ENCODE assay signal across 12 cellular contexts in the genomic region with DNA sequence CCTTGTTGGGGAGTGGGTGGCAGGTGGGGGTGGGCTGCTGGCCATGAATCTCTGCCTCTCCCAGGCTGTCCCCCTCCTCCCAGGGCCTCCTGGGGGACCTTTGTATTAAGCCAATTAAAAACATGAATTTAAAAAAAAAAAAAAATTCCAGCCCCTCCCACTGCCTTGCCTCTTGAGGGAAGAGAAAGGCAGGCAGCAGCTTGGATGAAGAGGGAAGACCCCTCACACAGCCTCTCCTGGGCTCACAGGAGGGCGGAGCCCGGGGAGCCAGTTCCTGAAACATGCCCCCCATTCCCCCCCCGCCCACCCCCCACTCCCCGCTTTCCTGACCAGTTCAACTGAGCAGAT. TPM values are rescaled to one million over a fixed set of nuclear protein-coding genes. Genes with fewer than 3 reads are reported as not detected.
DNase-seq lines count a peak whose midpoint lies in the region; TF ChIP-seq lines count a peak whose summit lies in the region.
"Had no signal": no experiment of that assay in that cellular context is flagged by ENCODE, and none has a peak within 500 bp of the region (broad histone marks: within the 10 kb centered on the region; RNA-seq: fewer than 3 reads in every experiment).

No MANE protein-coding gene starts in this region.

- H3K9ac ChIP-seq in BLaER1 (no peak overlapping the region), mesendoderm (ENCODE audit: low read length) (no peak overlapping the region)

- H3K4me2 ChIP-seq in BLaER1 (peak overlapping the region; percentile 89), PC-9 (peak overlapping the region; percentile 82), mesendoderm (ENCODE audit: low read length) (no peak overlapping the region)

- H3K36me3 ChIP-seq in BLaER1 (peaks cover 29% of the 10 kb centered on the region), PC-9 (ENCODE audit: low read depth) (no peaks in the 10 kb centered on the region), mesendoderm (ENCODE audit: control insufficient read depth, insufficient read depth, low read length) (no peaks in the 10 kb centered on the region)

- H3K27me3 ChIP-seq in BLaER1 (peaks cover 27% of the 10 kb centered on the region), PC-9 (ENCODE audit: insufficient read depth, low read depth) (no peaks in the 10 kb centered on the region), mesendoderm (ENCODE audit: insufficient read depth, low read length, poor library complexity) (peaks cover 2% of the 10 kb centered on the region)

- peaks cover 18% of the 10 kb centered on the region for H3F3A ChIP-seq in PC-9 (ENCODE audit: insufficient read depth, low read depth)

- H4K5ac ChIP-seq in mesendoderm (ENCODE audit: low read length), result no peak overlapping the region

- H3K79me1 ChIP-seq in mesendoderm (ENCODE audit: low read length), result no peaks in the 10 kb centered on the region

- no peak overlapping the region for H2BK15ac ChIP-seq in mesendoderm (replicated peaks; ENCODE audit: low read depth)

- H2BK120ac ChIP-seq in mesendoderm (ENCODE audit: low read depth, low read length), result no peak overlapping the region

- H3K79me2 ChIP-seq in PC-9 (ENCODE audit: low read depth) (no peaks in the 10 kb centered on the region), mesendoderm (ENCODE audit: control insufficient read depth, insufficient read depth, low read length) (no peaks in the 10 kb centered on the region)

- no CpG with 5 or more reads among the region's 4 CpGs for WGBS in mesendoderm (ENCODE audit: extremely low coverage, insufficient coverage, low lambda C conversion rate)

- in situ Hi-C loops in ACHN (cut with HindIII; ENCODE audit: low pct_ligation_motif_present, low pct_unique_long_range_greater_than_20kb, low sequenced_read_pairs), result no loop called here

- H2AK5ac ChIP-seq in mesendoderm (ENCODE audit: low read length), result no peak overlapping the region

- no peak overlapping the region for H3K4me3 ChIP-seq in BLaER1
- H3K4me3 ChIP-seq in PC-9, result peak overlapping the region; percentile 49; the same call in 1 of the 2 replicates
- no peak overlapping the region for H3K4me3 ChIP-seq in mesendoderm (ENCODE audit: low read length)

- H3K9me2 ChIP-seq in PC-9 (ENCODE audit: insufficient read depth), result no peaks in the 10 kb centered on the region

- no peak overlapping the region for H3K4ac ChIP-seq in mesendoderm (ENCODE audit: low read depth, low read length)

- H2AFZ ChIP-seq in PC-9, result no peak overlapping the region

- POLR2A ChIA-PET in PC-9 (lab: Charles Lee; ENCODE audit: unreplicated experiment), result no interaction called here

- CTCF ChIA-PET in PC-9 (lab: Charles Lee), result no interaction called here

- no peak overlapping the region for H3K23ac ChIP-seq in mesendoderm (ENCODE audit: low read length)

- H3K18ac ChIP-seq in mesendoderm (ENCODE audit: low read length), result no peak overlapping the region

- peaks cover 96% of the 10 kb centered on the region for H3K4me1 ChIP-seq in BLaER1
- H3K4me1 ChIP-seq in PC-9 (replicated peaks; ENCODE audit: insufficient read depth), result peaks cover 29% of the 10 kb centered on the region
- H3K4me1 ChIP-seq in mesendoderm (ENCODE audit: control insufficient read depth, low read depth, low read length), result peaks cover 2% of the 10 kb centered on the region

- H3K9me3 ChIP-seq in BLaER1 (no peaks in the 10 kb centered on the region), PC-9 (ENCODE audit: insufficient read depth, low read depth) (no peaks in the 10 kb centered on the region)

- no peak overlapping the region for H4K8ac ChIP-seq in mesendoderm (ENCODE audit: low read depth, low read length)

- no TSS peak for BruUV-seq in PC-9 (replicated peaks; lab: Mats Ljungman, UMichigan)

- no peak overlapping the region for H2BK5ac ChIP-seq in mesendoderm (ENCODE audit: low read length)

- TF ChIP-seq CTCF in PC-9 (conservative IDR thresholded peaks at IDR 0.05), result no peak

- H3K27ac ChIP-seq in BLaER1, result no peak overlapping the region
- H3K27ac ChIP-seq in PC-9, result no peak overlapping the region
- H3K27ac ChIP-seq in mesendoderm (ENCODE audit: low read depth, low read length), result no peak overlapping the region

- intact Hi-C loops in PC-9 (cut with micrococcal nuclease; ENCODE audit: unreplicated experiment), result no loop called here

- no peak overlapping the region for H3K56ac ChIP-seq in mesendoderm (ENCODE audit: low read length)

- H4K20me1 ChIP-seq in BLaER1 (peaks cover 64% of the 10 kb centered on the region), PC-9 (ENCODE audit: insufficient read depth) (no peaks in the 10 kb centered on the region)

- DNase-seq in PC-9 (peak in 1 of 2 experiments; percentile 18), mesendoderm (peak; percentile 31), C1 segment of cervical spinal cord (lab: John Stamatoyannopoulos, UW) (no peak), AG20443 (ENCODE audit: low spot score) (no peak), ACHN (no peak)
- DNase-seq: activated naive CD8-positive, alpha-beta T cell treated with anti-CD3 and anti-CD28 coated beads, Interleukin-2, amount 50 U/mL, for 24 hours; AML-193; NCI-H1048; posterior cingulate gyrus; stimulated activated CD4-positive, alpha-beta T cell treated with anti-CD3 and anti-CD28 coated beads, Interleukin-2, amount 100 ng/mL, for 24 hours; SW 1271 had no signal

RNA-seq across cellular contexts. Expression of gene TCAP, which starts 1.8 kb away (rescaled TPM):
- total RNA-seq in PC-9 (2021), result 1.2 and 1.6 TPM in 2 replicates
- 0.10 TPM for polyA plus RNA-seq in mesendoderm (2013, experiment 1 of 2)
- polyA plus RNA-seq in mesendoderm (2013, experiment 2 of 2), result 0.08 TPM

RNA-seq across cellular contexts. Expression of gene PNMT, which starts 4.9 kb away (rescaled TPM):
- total RNA-seq in PC-9 (2021), result 0.75 and 1.1 TPM in 2 replicates
- 0.81 TPM for polyA plus RNA-seq in mesendoderm (2013, experiment 1 of 2)
- 0.63 TPM for polyA plus RNA-seq in mesendoderm (2013, experiment 2 of 2)

RNA-seq across cellular contexts. Expression of gene PGAP3, which starts 24.5 kb away (rescaled TPM):
- 15.0 and 16.2 TPM in 2 replicates for total RNA-seq in PC-9 (2021)
- polyA plus RNA-seq in mesendoderm (2013, experiment 1 of 2), result 8.3 TPM
- polyA plus RNA-seq in mesendoderm (2013, experiment 2 of 2), result 7.7 TPM

RNA-seq across cellular contexts. Expression of gene STARD3, which starts 26.4 kb away (rescaled TPM):
- total RNA-seq in PC-9 (2021), result 47.7 and 55.9 TPM in 2 replicates
- polyA plus RNA-seq in mesendoderm (2013, experiment 1 of 2), result 48.2 TPM
- 45.8 TPM for polyA plus RNA-seq in mesendoderm (2013, experiment 2 of 2)

RNA-seq across cellular contexts. Expression of gene ERBB2, which starts 36.5 kb away (rescaled TPM):
- 87.2 and 90.6 TPM in 2 replicates for total RNA-seq in PC-9 (2021)
- polyA plus RNA-seq in mesendoderm (2013, experiment 1 of 2), result 73.2 TPM
- polyA plus RNA-seq in mesendoderm (2013, experiment 2 of 2), result 72.9 TPM
